24 cellular contexts compared by ENCODE assay signal in genomic region chr18:79501006-79501405, GRCh38.
DNase-seq lines count a peak whose midpoint lies in the region; ATAC-seq, FAIRE-seq and TF ChIP-seq lines count a peak whose summit lies in the region.
"Had no signal": no experiment of that assay in that cellular context is flagged by ENCODE, and none has a peak within 500 bp of the region (broad histone marks: within the 10 kb centered on the region; RNA-seq: fewer than 3 reads in every experiment).

No MANE protein-coding gene starts in this region.

- peaks cover 48% of the 10 kb centered on the region for H3K4me1 Mint-ChIP-seq in activated T-cell treated with anti-CD3 and anti-CD28 coated beads, Interleukin-2, amount 50 U/mL, for 24 hours (ENCODE audit: low read depth)
- peaks cover 2% of the 10 kb centered on the region for H3K4me1 Mint-ChIP-seq in endothelial cell (ENCODE audit: unreplicated experiment)
- H3K4me1 Mint-ChIP-seq: GM23338, H9 had no signal

- TF ChIP-seq EP300 in K562 (IDR thresholded peaks at IDR 0.05; ENCODE audit: low read length), result no peak

- H3K36me3 ChIP-seq in K562 (ENCODE audit: control insufficient read depth, insufficient read depth, low read length) (peaks cover 3% of the 10 kb centered on the region; the same call in 1 of the 3 replicates), WERI-Rb-1 (peaks cover 16% of the 10 kb centered on the region)
- H3K36me3 ChIP-seq: BE2C had no signal

- peaks cover 27 to 30% of the 10 kb centered on the region in 2 experiments; a peak in 4 of 5 replicates for H3K4me1 ChIP-seq in K562 (replicated peaks in 1 of 2; ENCODE audit: control insufficient read depth in 2 of 2, insufficient read depth in 2 of 2, low read length in 2 of 2)
- H3K4me1 ChIP-seq: BE2C had no signal

- H4K20me1 ChIP-seq in K562 (replicated peaks; ENCODE audit: control insufficient read depth, insufficient read depth, low read length), result no peaks in the 10 kb centered on the region

- CTCF ChIA-PET in K562 (lab: Yijun Ruan, JAX; ENCODE audit: low intra/inter-chr PET ratio), result no interaction called here

- no peaks in the 10 kb centered on the region for H3K9me1 ChIP-seq in K562 (ENCODE audit: control insufficient read depth, insufficient read depth, low read length)

- TF ChIP-seq RAD21 in K562 (CRISPR knock-in tag; conservative IDR thresholded peaks at IDR 0.05 in 1 of 2, IDR thresholded peaks at IDR 0.05 in 1 of 2), result no peak

- POLR2A ChIA-PET in K562 (lab: Yijun Ruan, JAX), result no interaction called here

- 97% methylated on average over 4 of the region's 4 CpGs for WGBS in K562 (ENCODE audit: insufficient coverage, low coverage, missing lambda C conversion rate)

- H3K9ac ChIP-seq in K562 (ENCODE audit: insufficient read depth in 1 of 2, low read depth in 2 of 2, low read length in 2 of 2), result no peak overlapping the region
- H3K9ac ChIP-seq: BLaER1 treated with 17β-estradiol and CSF1 and Interleukin-3, amounts not matched to agents 10 nM and 100 nM had no signal

- H3K4me3 ChIP-seq in K562 (no peak overlapping the region), WERI-Rb-1 (ENCODE audit: low read depth, low read length) (no peak overlapping the region)
- H3K4me3 ChIP-seq: BLaER1 treated with 17β-estradiol and CSF1 and Interleukin-3, amounts not matched to agents 10 nM and 100 nM; GM23338 had no signal

- no peak overlapping the region for H3K4me3 Mint-ChIP-seq in activated T-cell treated with anti-CD3 and anti-CD28 coated beads, Interleukin-2, amount 50 U/mL, for 24 hours
- H3K4me3 Mint-ChIP-seq in endothelial cell (ENCODE audit: unreplicated experiment), result no peak overlapping the region
- H3K4me3 Mint-ChIP-seq: CD14-positive monocyte; CD4-positive, alpha-beta memory T cell; GM23338; H9 had no signal

- no peak for DNase-seq in activated T-cell treated with anti-CD3 and anti-CD28 coated beads, Interleukin-2, amount 50 U/mL, for 24 hours
- DNase-seq in activated T-cell treated with anti-CD3 and anti-CD28 coated beads, Interleukin-2, amount 50 U/mL, for 1 hour, result no peak
- no peak for DNase-seq in D721Med (ENCODE audit: insufficient read length, low spot score)
- DNase-seq in K562 (ENCODE audit: extremely low read depth in 1 of 4, low spot score in 3 of 4), result no peak
- no peak for DNase-seq in endothelial cell (ENCODE audit: low spot score)
- DNase-seq in WERI-Rb-1, result no peak
- DNase-seq: ACHN; AML-193; BE2C; Calu3; CD4-positive, alpha-beta memory T cell; COR-L47; DMS153; DND-41; H9 had no signal

- no peaks in the 10 kb centered on the region for H3K27me3 ChIP-seq in K562 (ENCODE audit: control insufficient read depth in 2 of 2, insufficient read depth in 2 of 2, low read length in 2 of 2)
- no peaks in the 10 kb centered on the region for H3K27me3 ChIP-seq in WERI-Rb-1 (ENCODE audit: insufficient read depth, low read depth, severe bottlenecking)
- H3K27me3 ChIP-seq: BE2C had no signal

- peaks cover 68% of the 10 kb centered on the region for H3K36me3 Mint-ChIP-seq in activated T-cell treated with anti-CD3 and anti-CD28 coated beads, Interleukin-2, amount 50 U/mL, for 24 hours (ENCODE audit: low read depth)
- H3K36me3 Mint-ChIP-seq in endothelial cell (ENCODE audit: low read depth, unreplicated experiment), result peaks cover 48% of the 10 kb centered on the region

- no peaks in the 10 kb centered on the region for H3K79me2 ChIP-seq in K562 (ENCODE audit: control insufficient read depth, insufficient read depth, low read length)

- no peak for TF ChIP-seq POLR2A in K562 (conservative IDR thresholded peaks at IDR 0.05)

- intact Hi-C loops in K562 (cut with micrococcal nuclease), result loop anchor here (10.0 kb wide), 1 partner anchor 1506 kb away; no protein-coding TSS in a partner anchor

- no peak for ATAC-seq in K562
- ATAC-seq: GM23338, HCT116 had no signal

- TF ChIP-seq CTCF in D721Med (IDR thresholded peaks at IDR 0.05; ENCODE audit: insufficient read depth, missing control alignments) (no peak), K562 (IDR thresholded peaks at IDR 0.05 in 2 of 3, conservative IDR thresholded peaks at IDR 0.05 in 1 of 3; ENCODE audit: insufficient read depth in 2 of 3, low read depth in 1 of 3, low read length in 3 of 3) (no peak), endothelial cell (IDR thresholded peaks at IDR 0.05; ENCODE audit: unreplicated experiment) (no peak), WERI-Rb-1 (IDR thresholded peaks at IDR 0.05; ENCODE audit: low read depth, low read length) (no peak)

- BruUV-seq in K562 (replicated peaks; lab: Mats Ljungman, UMichigan), result no TSS peak

- H3K27me3 Mint-ChIP-seq in activated T-cell treated with anti-CD3 and anti-CD28 coated beads, Interleukin-2, amount 50 U/mL, for 24 hours, result no peaks in the 10 kb centered on the region
- H3K27me3 Mint-ChIP-seq in endothelial cell (ENCODE audit: unreplicated experiment), result peaks cover 18% of the 10 kb centered on the region
- H3K27me3 Mint-ChIP-seq: CD4-positive, alpha-beta memory T cell had no signal

- in situ Hi-C loops in K562 (cut with MboI), result no loop called here

- H3K27ac Mint-ChIP-seq in activated T-cell treated with anti-CD3 and anti-CD28 coated beads, Interleukin-2, amount 50 U/mL, for 24 hours, result peak overlapping the region; percentile 40
- no peak overlapping the region for H3K27ac Mint-ChIP-seq in endothelial cell (ENCODE audit: unreplicated experiment)
- H3K27ac Mint-ChIP-seq: CD14-positive monocyte, GM23338, H9 had no signal

- FAIRE-seq in D721Med (lab: Jason Lieb, UNC) (peak; percentile 67), K562 (lab: Jason Lieb, UNC) (no peak)
- FAIRE-seq: A204.1, G401.6, GM12892, GM19239 had no signal

- H3K9me3 ChIP-seq in K562 (replicated peaks; ENCODE audit: control insufficient read depth, insufficient read depth, low read depth, low read length) (peaks cover 8% of the 10 kb centered on the region), WERI-Rb-1 (ENCODE audit: severe bottlenecking) (peaks cover 6% of the 10 kb centered on the region)
- H3K9me3 ChIP-seq: BE2C had no signal

- no peak overlapping the region for H3K4me2 ChIP-seq in K562 (ENCODE audit: insufficient read depth, low read length)
- H3K4me2 ChIP-seq: BLaER1 treated with 17β-estradiol and CSF1 and Interleukin-3, amounts not matched to agents 10 nM and 100 nM; GM23338 had no signal

- H2AFZ ChIP-seq in K562 (ENCODE audit: low read depth, low read length), result no peak overlapping the region
- H2AFZ ChIP-seq: GM23338 had no signal

- no peak overlapping the region for H3K27ac ChIP-seq in K562 (ENCODE audit: extremely low read depth, low read depth, low read length)
- no peak overlapping the region for H3K27ac ChIP-seq in WERI-Rb-1
- H3K27ac ChIP-seq: 22Rv1; BLaER1 treated with 17β-estradiol and CSF1 and Interleukin-3, amounts not matched to agents 10 nM and 100 nM had no signal

- H3K9me3 Mint-ChIP-seq in activated T-cell treated with anti-CD3 and anti-CD28 coated beads, Interleukin-2, amount 50 U/mL, for 24 hours, result peaks cover 28% of the 10 kb centered on the region
- H3K9me3 Mint-ChIP-seq in endothelial cell (ENCODE audit: unreplicated experiment), result peaks cover 11% of the 10 kb centered on the region

TF ChIP-seq in K562, 482 proteins besides CTCF, POLR2A, EP300 and RAD21:
- TF ChIP-seq TFE3 (CRISPR knock-in tag; IDR thresholded peaks at IDR 0.05) (peak; percentile 63), ZNF324 (CRISPR knock-in tag; IDR thresholded peaks at IDR 0.05) (peak; percentile 81), SIX5 (IDR thresholded peaks at IDR 0.05; ENCODE audit: borderline replicate concordance in 1 of 2, insufficient read depth in 1 of 2, low read depth in 1 of 2, low read length in 2 of 2) (no peak)
